Comparison of ENCODE assay signal across 1 cellular context in the genomic region with DNA sequence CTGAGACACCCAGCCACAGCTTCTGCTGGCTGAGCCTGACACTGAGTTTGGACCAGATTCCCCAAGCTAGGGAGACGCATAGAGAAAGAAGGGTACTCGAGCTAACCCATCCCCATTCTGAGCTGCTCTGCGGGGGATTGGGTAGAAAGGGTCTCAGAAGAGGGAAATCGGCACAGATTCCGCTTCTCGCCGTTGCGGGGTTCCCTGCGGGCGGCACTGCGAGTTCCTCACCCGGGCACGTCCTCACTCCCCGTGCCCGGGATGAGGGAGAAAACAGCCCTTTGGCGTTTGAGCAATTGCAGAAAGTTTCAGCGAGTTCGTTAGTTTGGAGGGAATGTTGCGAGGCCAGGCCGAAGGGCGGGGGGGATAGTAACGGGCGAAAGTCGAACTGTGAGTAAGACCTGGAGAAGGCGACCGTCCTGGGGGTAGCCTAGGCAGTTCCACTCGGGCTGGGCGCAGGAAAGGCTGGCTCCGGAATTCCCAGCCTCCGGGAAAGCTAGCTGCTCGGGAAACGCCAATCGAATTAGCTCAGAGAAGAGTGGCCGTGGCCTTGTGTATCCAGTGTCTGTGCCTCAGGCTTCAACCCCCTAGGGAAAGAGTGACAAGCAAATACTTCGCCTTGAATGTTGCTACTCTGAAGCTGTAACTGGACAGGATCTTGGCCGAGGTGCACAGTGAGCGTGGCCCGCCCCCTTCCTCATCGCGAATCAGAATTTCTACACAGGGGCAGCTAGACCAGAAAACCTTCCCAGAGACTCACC.
TF ChIP-seq lines count a peak whose summit lies in the region.

No MANE protein-coding gene starts in this region.

TF ChIP-seq in IMR-90, 13 proteins besides CTCF, POLR2A, EP300 and RAD21 (continued from another document):
- peak; percentile 38; the same call in 1 of the 2 replicates for TF ChIP-seq MAZ (IDR thresholded peaks at IDR 0.05; ENCODE audit: borderline replicate concordance, low read depth, low read length)
TF ChIP-seq in IMR-90: peak in this region for 1.
